In the genomic region with DNA sequence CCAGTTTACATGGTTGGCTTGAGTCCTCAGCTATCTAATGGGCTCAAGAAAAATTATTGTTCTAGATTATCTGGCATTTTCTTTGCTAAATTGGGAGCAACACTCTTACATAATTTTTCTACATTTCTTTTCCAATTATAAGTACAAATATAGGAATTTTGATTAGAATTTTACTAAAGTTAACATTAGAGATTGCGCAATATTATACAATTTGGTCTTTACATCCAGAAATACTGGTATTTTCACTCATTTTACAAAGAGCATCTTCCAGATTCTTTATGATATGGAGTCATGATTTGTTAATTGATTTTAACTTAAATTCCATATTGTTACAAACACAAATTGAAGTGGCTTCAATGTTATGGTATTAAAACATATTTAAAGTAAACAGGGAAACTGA, we compare ENCODE assay signal across 3 cellular contexts.
A peak's percentile ranks its signal among the peaks of the same experiment; 100 is the strongest.
TF ChIP-seq lines count a peak whose summit lies in the region.

No MANE protein-coding gene starts in this region.

TF ChIP-seq in HepG2, 621 proteins besides CTCF, POLR2A, EP300 and RAD21:
- TF ChIP-seq CEBPB (IDR thresholded peaks at IDR 0.05; ENCODE audit: borderline replicate concordance, low read depth, low read length), result peak; percentile 89
- TF ChIP-seq CEBPG (CRISPR knock-in tag; IDR thresholded peaks at IDR 0.05), result peak; percentile 55
- TF ChIP-seq CBX2 (IDR thresholded peaks at IDR 0.05; ENCODE audit: low read depth, low read length), result no peak
- no peak for TF ChIP-seq CBX2 (CRISPR knock-in tag; IDR thresholded peaks at IDR 0.05; ENCODE audit: low read depth)
TF ChIP-seq in HepG2: peak in this region for 2.

TF ChIP-seq in IMR-90, 13 proteins besides CTCF, POLR2A, EP300 and RAD21:
- TF ChIP-seq RFX5 (IDR thresholded peaks at IDR 0.05; ENCODE audit: low read depth, low read length), result no peak
- TF ChIP-seq, protein P1, sequence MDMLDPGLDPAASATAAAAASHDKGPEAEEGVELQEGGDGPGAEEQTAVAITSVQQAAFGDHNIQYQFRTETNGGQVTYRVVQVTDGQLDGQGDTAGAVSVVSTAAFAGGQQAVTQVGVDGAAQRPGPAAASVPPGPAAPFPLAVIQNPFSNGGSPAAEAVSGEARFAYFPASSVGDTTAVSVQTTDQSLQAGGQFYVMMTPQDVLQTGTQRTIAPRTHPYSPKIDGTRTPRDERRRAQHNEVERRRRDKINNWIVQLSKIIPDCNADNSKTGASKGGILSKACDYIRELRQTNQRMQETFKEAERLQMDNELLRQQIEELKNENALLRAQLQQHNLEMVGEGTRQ (IDR thresholded peaks at IDR 0.05; ENCODE audit: low read depth, low read length), result no peak
- no peak for TF ChIP-seq MXI1 (IDR thresholded peaks at IDR 0.05; ENCODE audit: borderline replicate concordance, low read depth, low read length)
- peak; percentile 95 for TF ChIP-seq CEBPB (IDR thresholded peaks at IDR 0.05; ENCODE audit: low read depth, low read length)
- no peak for TF ChIP-seq SMC3 (IDR thresholded peaks at IDR 0.05; ENCODE audit: low read depth, low read length)
- TF ChIP-seq FOS (IDR thresholded peaks at IDR 0.05; ENCODE audit: low read depth, low read length), result no peak

TF ChIP-seq in K562, 482 proteins besides CTCF, POLR2A, EP300 and RAD21:
- TF ChIP-seq ID3 (CRISPR knock-in tag; IDR thresholded peaks at IDR 0.05) (no peak), ID3 (tag; IDR thresholded peaks at IDR 0.05) (no peak), POLR2H (tag; IDR thresholded peaks at IDR 0.05; ENCODE audit: low read depth) (no peak), TRIM24 (IDR thresholded peaks at IDR 0.05) (no peak), MIER1 (IDR thresholded peaks at IDR 0.05; ENCODE audit: low read depth) (no peak), CEBPB (tag; IDR thresholded peaks at IDR 0.05) (peak; percentile 97), NELFE (IDR thresholded peaks at IDR 0.05; ENCODE audit: insufficient read depth, insufficient read length) (no peak), ETV1 (tag; conservative IDR thresholded peaks at IDR 0.05; ENCODE audit: low read depth) (no peak), BHLHE40 (IDR thresholded peaks at IDR 0.05; ENCODE audit: low read length) (no peak), XRCC3 (IDR thresholded peaks at IDR 0.05) (no peak), HDAC1 (IDR thresholded peaks at IDR 0.05) (no peak), SAFB2 (IDR thresholded peaks at IDR 0.05; ENCODE audit: borderline replicate concordance, low read depth, low read length, severe bottlenecking) (no peak), TAF7 (tag; IDR thresholded peaks at IDR 0.05) (no peak), TFE3 (CRISPR knock-in tag; IDR thresholded peaks at IDR 0.05) (no peak), ZNF551 (CRISPR knock-in tag; IDR thresholded peaks at IDR 0.05) (no peak), HOXB6 (CRISPR knock-in tag; IDR thresholded peaks at IDR 0.05; ENCODE audit: borderline replicate concordance) (no peak), ZNF77 (CRISPR knock-in tag; IDR thresholded peaks at IDR 0.05) (no peak), IRF9 (tag; IDR thresholded peaks at IDR 0.05) (peak; percentile 75), CEBPG (CRISPR knock-in tag; IDR thresholded peaks at IDR 0.05) (no peak), CEBPG (tag; conservative IDR thresholded peaks at IDR 0.05 in 1 of 2, IDR thresholded peaks at IDR 0.05 in 1 of 2) (peak; percentile 83 to 99), FUS (optimal IDR thresholded peaks at IDR 0.05; ENCODE audit: low read depth, low read length) (no peak), MXI1 (IDR thresholded peaks at IDR 0.05; ENCODE audit: low read depth, low read length) (no peak), NR2C2 (CRISPR knock-in tag; IDR thresholded peaks at IDR 0.05) (no peak), NR2C2 (tag; IDR thresholded peaks at IDR 0.05) (no peak)
- TF ChIP-seq, protein P2, sequence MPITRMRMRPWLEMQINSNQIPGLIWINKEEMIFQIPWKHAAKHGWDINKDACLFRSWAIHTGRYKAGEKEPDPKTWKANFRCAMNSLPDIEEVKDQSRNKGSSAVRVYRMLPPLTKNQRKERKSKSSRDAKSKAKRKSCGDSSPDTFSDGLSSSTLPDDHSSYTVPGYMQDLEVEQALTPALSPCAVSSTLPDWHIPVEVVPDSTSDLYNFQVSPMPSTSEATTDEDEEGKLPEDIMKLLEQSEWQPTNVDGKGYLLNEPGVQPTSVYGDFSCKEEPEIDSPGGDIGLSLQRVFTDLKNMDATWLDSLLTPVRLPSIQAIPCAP (CRISPR knock-in tag; IDR thresholded peaks at IDR 0.05; ENCODE audit: borderline replicate concordance), result no peak
- TF ChIP-seq, protein P3, sequence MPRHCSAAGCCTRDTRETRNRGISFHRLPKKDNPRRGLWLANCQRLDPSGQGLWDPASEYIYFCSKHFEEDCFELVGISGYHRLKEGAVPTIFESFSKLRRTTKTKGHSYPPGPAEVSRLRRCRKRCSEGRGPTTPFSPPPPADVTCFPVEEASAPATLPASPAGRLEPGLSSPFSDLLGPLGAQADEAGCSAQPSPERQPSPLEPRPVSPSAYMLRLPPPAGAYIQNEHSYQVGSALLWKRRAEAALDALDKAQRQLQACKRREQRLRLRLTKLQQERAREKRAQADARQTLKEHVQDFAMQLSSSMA (CRISPR knock-in tag; IDR thresholded peaks at IDR 0.05), result no peak
- TF ChIP-seq, protein P4, sequence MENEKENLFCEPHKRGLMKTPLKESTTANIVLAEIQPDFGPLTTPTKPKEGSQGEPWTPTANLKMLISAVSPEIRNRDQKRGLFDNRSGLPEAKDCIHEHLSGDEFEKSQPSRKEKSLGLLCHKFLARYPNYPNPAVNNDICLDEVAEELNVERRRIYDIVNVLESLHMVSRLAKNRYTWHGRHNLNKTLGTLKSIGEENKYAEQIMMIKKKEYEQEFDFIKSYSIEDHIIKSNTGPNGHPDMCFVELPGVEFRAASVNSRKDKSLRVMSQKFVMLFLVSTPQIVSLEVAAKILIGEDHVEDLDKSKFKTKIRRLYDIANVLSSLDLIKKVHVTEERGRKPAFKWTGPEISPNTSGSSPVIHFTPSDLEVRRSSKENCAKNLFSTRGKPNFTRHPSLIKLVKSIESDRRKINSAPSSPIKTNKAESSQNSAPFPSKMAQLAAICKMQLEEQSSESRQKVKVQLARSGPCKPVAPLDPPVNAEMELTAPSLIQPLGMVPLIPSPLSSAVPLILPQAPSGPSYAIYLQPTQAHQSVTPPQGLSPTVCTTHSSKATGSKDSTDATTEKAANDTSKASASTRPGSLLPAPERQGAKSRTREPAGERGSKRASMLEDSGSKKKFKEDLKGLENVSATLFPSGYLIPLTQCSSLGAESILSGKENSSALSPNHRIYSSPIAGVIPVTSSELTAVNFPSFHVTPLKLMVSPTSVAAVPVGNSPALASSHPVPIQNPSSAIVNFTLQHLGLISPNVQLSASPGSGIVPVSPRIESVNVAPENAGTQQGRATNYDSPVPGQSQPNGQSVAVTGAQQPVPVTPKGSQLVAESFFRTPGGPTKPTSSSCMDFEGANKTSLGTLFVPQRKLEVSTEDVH (IDR thresholded peaks at IDR 0.05; ENCODE audit: low read depth, partially characterized antibody), result no peak
- TF ChIP-seq, protein P5, sequence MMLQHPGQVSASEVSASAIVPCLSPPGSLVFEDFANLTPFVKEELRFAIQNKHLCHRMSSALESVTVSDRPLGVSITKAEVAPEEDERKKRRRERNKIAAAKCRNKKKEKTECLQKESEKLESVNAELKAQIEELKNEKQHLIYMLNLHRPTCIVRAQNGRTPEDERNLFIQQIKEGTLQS (IDR thresholded peaks at IDR 0.05), result 0 out of 2 replicates have a peak, but pooled peaks have one; percentile 14
- TF ChIP-seq, protein P5 (CRISPR knock-in tag; conservative IDR thresholded peaks at IDR 0.05), result no peak
- TF ChIP-seq, protein P6, sequence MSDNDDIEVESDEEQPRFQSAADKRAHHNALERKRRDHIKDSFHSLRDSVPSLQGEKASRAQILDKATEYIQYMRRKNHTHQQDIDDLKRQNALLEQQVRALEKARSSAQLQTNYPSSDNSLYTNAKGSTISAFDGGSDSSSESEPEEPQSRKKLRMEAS (CRISPR knock-in tag; IDR thresholded peaks at IDR 0.05), result no peak
